8 cellular contexts compared by ENCODE assay signal in genomic region chr19:13102666-13103584, GRCh38. TPM values are rescaled to one million over a fixed set of nuclear protein-coding genes. Genes with fewer than 3 reads are reported as not detected.
A peak's percentile ranks its signal among the peaks of the same experiment; 100 is the strongest.
DNase-seq lines count a peak whose midpoint lies in the region; ATAC-seq and TF ChIP-seq lines count a peak whose summit lies in the region.

LYL1 (minus strand) TSS chr19:13102858; CDS start chr19:13101171, 1,687 bp downstream.

- TF ChIP-seq CTCF in foreskin fibroblast (IDR thresholded peaks at IDR 0.05; ENCODE audit: low read depth, low read length) (no peak), omental fat pad (IDR thresholded peaks at IDR 0.05) (no peak), foreskin keratinocyte (conservative IDR thresholded peaks at IDR 0.05) (no peak)

- DNase-seq in stimulated activated CD4-positive, alpha-beta T cell treated with anti-CD3 and anti-CD28 coated beads, Interleukin-1b, Interleukin-23, amount 100 ng/mL, for 48 hours = peak; percentile 25
- no peak for DNase-seq in stimulated activated CD4-positive, alpha-beta T cell treated with anti-CD3 and anti-CD28 coated beads, Interleukin-4, amount 100 ng/mL, for 24 hours
- DNase-seq in activated CD4-positive, CD25-positive, alpha-beta regulatory T cell treated with anti-CD3 and anti-CD28 coated beads, Interleukin-2, amount 50 U/mL, for 72 hours = peak; percentile 58
- peak in 1 of 2 donors; percentile 74 for DNase-seq in foreskin fibroblast
- DNase-seq in omental fat pad (ENCODE audit: low spot score) = no peak
- DNase-seq in Ammon's horn (ENCODE audit: low spot score) = no peak
- DNase-seq in foreskin keratinocyte = no peak

- ATAC-seq in HG03469 (IDR thresholded peaks at IDR 0.05; ENCODE audit: unreplicated experiment) = peak; percentile 32
- ATAC-seq in omental fat pad (ENCODE audit: low FRiP score) = peak; percentile 49
- ATAC-seq in foreskin keratinocyte = no peak

- peaks cover 6% of the 10 kb centered on the region for H3K27me3 ChIP-seq in foreskin keratinocyte

- peak within 1 kb of the TSS; percentile 9 to 31 for H3K4me3 ChIP-seq in foreskin fibroblast (ENCODE audit: low read depth in 1 of 2, low read length in 2 of 2)

- H3K27ac ChIP-seq in foreskin keratinocyte = no peak within 1 kb of the TSS

- no peaks in the 10 kb centered on the region for H3K4me1 ChIP-seq in foreskin keratinocyte

RNA-seq across cellular contexts. Expression of gene LYL1, which starts in this region (rescaled TPM):
- total RNA-seq in omental fat pad (10 to 100 TPM in 3 of 4 donors, 1 to 10 TPM in 1; 5.5 to 29.9 (median 20.5) TPM), foreskin keratinocyte (1.9 and 2.1 TPM in 2 replicates)
- 1.6 and 2.7 TPM in 2 replicates for polyA plus RNA-seq in foreskin keratinocyte

Comparison
In these comparisons a context has a peak if more than half of its experiments do, and no peak if none do; other contexts are left out.
1. DNase-seq: peak in stimulated activated CD4-positive, alpha-beta T cell treated with anti-CD3 and anti-CD28 coated beads, Interleukin-1b, Interleukin-23, amount 100 ng/mL, for 48 hours (single experiment) and activated CD4-positive, CD25-positive, alpha-beta regulatory T cell treated with anti-CD3 and anti-CD28 coated beads, Interleukin-2, amount 50 U/mL, for 72 hours (single experiment); none in stimulated activated CD4-positive, alpha-beta T cell treated with anti-CD3 and anti-CD28 coated beads, Interleukin-4, amount 100 ng/mL, for 24 hours (single experiment), omental fat pad (single experiment), Ammon's horn (single experiment) and foreskin keratinocyte (0 of 2).